Comparison of ENCODE assay signal across 12 cellular contexts in genomic region chrX:38374431-38374830, GRCh38. TPM values are rescaled to one million over a fixed set of nuclear protein-coding genes. Genes with fewer than 3 reads are reported as not detected.
"Had no signal": no experiment of that assay in that cellular context is flagged by ENCODE, and none has a peak within 500 bp of the region (broad histone marks: within the 10 kb centered on the region; RNA-seq: fewer than 3 reads in every experiment).

No MANE protein-coding gene starts in this region.

- H3K27ac ChIP-seq: GM23248 had no signal

- H3K4me1 ChIP-seq: HAP-1 had no signal

- H3K9ac ChIP-seq: GM23248 had no signal

- H3K4me2 ChIP-seq: GM23338 had no signal

- FAIRE-seq: H1, H54 had no signal

- H2AFZ ChIP-seq: GM23248, GM23338 had no signal

- ATAC-seq: GM23338, HCT116 had no signal

- DNase-seq: GM23248, GOT3, H7, H9, HCEC 1CT, HFFc6 had no signal

- H3K4me3 ChIP-seq: GM23248, GM23338, HAP-1 had no signal

- H3K9me3 ChIP-seq: HAP-1 had no signal

- H3K36me3 ChIP-seq: HAP-1 had no signal

RNA-seq across cellular contexts. Expression of gene OTC, which starts 22.0 kb away (rescaled TPM):
- total RNA-seq: GM23248, GM23338, H1, H4, H7, H9, HFFc6 had no signal
- polyA plus RNA-seq: GM23248, GM23338, H1 had no signal
